In genomic region chr1:5765465-5765864, GRCh38 we compare ENCODE assay signal across 20 cellular contexts.
"Had no signal": no experiment of that assay in that cellular context is flagged by ENCODE, and none has a peak within 500 bp of the region (broad histone marks: within the 10 kb centered on the region; RNA-seq: fewer than 3 reads in every experiment).

No MANE protein-coding gene starts in this region.

- DNase-seq: activated B cell treated with CpG ODN at 0.5 μM for 24 hours; activated CD4-positive, alpha-beta memory T cell treated with anti-CD3 and anti-CD28 coated beads, Interleukin-2, amount 10 ng/mL, durations not matched to agents 7 days and 5 days; activated CD4-positive, alpha-beta T cell treated with anti-CD3 and anti-CD28 coated beads for 4 hours; activated CD8-positive, alpha-beta memory T cell treated with anti-CD3 and anti-CD28 coated beads, Interleukin-2, amount 10 ng/mL, durations not matched to agents 7 days and 5 days; activated naive CD8-positive, alpha-beta T cell treated with anti-CD3 and anti-CD28 coated beads for 36 hours; amniotic stem cell; effector CD4-positive, alpha-beta T cell; gastrocnemius medialis; heart left ventricle; mucosa of descending colon; naive thymus-derived CD4-positive, alpha-beta T cell; small intestine; stimulated activated CD4-positive, alpha-beta T cell treated with anti-CD3 and anti-CD28 coated beads, Interleukin-15, amount 100 ng/mL, for 24 hours; stimulated activated CD4-positive, alpha-beta T cell treated with anti-CD3 and anti-CD28 coated beads, Interleukin-2, amount 100 ng/mL, for 48 hours; stimulated activated naive CD8-positive, alpha-beta T cell treated with anti-CD3 and anti-CD28 coated beads, Interleukin-15, amount 100 ng/mL, for 72 hours; transverse colon had no signal

- H3K36me3 ChIP-seq: gastrocnemius medialis, heart left ventricle, right lobe of liver, suprapubic skin, transverse colon, vagina had no signal

- ATAC-seq: activated CD8-positive, alpha-beta memory T cell treated with anti-CD3 and anti-CD28 coated beads, Interleukin-2, amount 10 ng/mL, durations not matched to agents 7 days and 5 days; gastrocnemius medialis; heart left ventricle; mucosa of descending colon; naive thymus-derived CD4-positive, alpha-beta T cell; psoas muscle; stimulated activated naive CD8-positive, alpha-beta T cell treated with anti-CD3 and anti-CD28 coated beads, Interleukin-15, amount 100 ng/mL, for 72 hours had no signal

- H3K4me1 ChIP-seq: psoas muscle, right lobe of liver, transverse colon had no signal

- H3K27me3 ChIP-seq: right lobe of liver, vagina had no signal

- H3K27ac ChIP-seq: gastrocnemius medialis, heart left ventricle, psoas muscle, right lobe of liver, suprapubic skin, transverse colon, vagina had no signal

- H3K4me3 ChIP-seq: gastrocnemius medialis, heart left ventricle, mucosa of descending colon, psoas muscle, right lobe of liver, suprapubic skin, transverse colon, vagina had no signal
